20 cellular contexts compared by ENCODE assay signal in the genomic region with DNA sequence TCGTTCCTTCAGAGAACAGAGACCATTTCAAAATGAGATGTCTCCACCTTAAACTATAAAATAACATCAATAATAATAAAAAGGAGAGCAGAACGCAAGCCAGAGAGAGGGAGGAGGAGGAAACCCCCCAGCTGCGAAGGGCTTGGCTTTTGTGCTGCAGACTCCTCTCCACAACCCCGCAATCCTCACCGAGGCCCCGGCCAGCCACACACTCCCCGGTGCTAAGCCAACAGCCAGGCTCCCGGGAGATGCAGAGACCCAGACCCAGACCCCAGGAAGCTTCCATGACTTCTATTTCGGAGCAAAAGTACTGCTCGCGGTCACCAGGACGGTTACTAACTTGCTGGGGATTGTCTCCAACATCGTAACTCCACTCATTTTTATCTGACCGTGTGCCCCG. TPM values are rescaled to one million over a fixed set of nuclear protein-coding genes. Genes with fewer than 3 reads are reported as not detected.
DNase-seq lines count a peak whose midpoint lies in the region; ATAC-seq and TF ChIP-seq lines count a peak whose summit lies in the region.
"Had no signal": no experiment of that assay in that cellular context is flagged by ENCODE, and none has a peak within 500 bp of the region (broad histone marks: within the 10 kb centered on the region; RNA-seq: fewer than 3 reads in every experiment).

No MANE protein-coding gene starts in this region.

- H3K27me3 ChIP-seq in GM23338 (ENCODE audit: insufficient read depth), result no peaks in the 10 kb centered on the region
- H3K27me3 ChIP-seq in HUES6 (ENCODE audit: control insufficient read depth, insufficient read depth, low read length), result no peaks in the 10 kb centered on the region
- no peaks in the 10 kb centered on the region for H3K27me3 ChIP-seq in neural progenitor cell

- H3F3A ChIP-seq in GM23338 (replicated peaks; ENCODE audit: low read depth) (peaks cover 30% of the 10 kb centered on the region), neural progenitor cell (ENCODE audit: low read depth) (peaks cover 2% of the 10 kb centered on the region)

- no peaks in the 10 kb centered on the region for H3K9me3 Mint-ChIP-seq in GM23338
- no peaks in the 10 kb centered on the region for H3K9me3 Mint-ChIP-seq in brain
- H3K9me3 Mint-ChIP-seq in neural progenitor cell, result no peaks in the 10 kb centered on the region
- H3K9me3 Mint-ChIP-seq: CD4-positive, alpha-beta T cell had no signal

- TF ChIP-seq CTCF in GM23338 (conservative IDR thresholded peaks at IDR 0.05; ENCODE audit: low read depth in 2 of 2) (no peak), brain (conservative IDR thresholded peaks at IDR 0.05) (no peak), neural progenitor cell (IDR thresholded peaks at IDR 0.05) (no peak)

- H4K20me1 ChIP-seq in GM23338 (replicated peaks; ENCODE audit: insufficient read depth) (peaks cover 87% of the 10 kb centered on the region), neural progenitor cell (ENCODE audit: low read depth) (peaks cover 100% of the 10 kb centered on the region)

- H3K4me3 Mint-ChIP-seq in GM23338 (no peak overlapping the region; the same call in 2 of the 3 replicates), brain (no peak overlapping the region), neural progenitor cell (no peak overlapping the region)
- H3K4me3 Mint-ChIP-seq: CD4-positive, alpha-beta T cell had no signal

- H3K79me2 ChIP-seq in GM23338 (replicated peaks; ENCODE audit: insufficient read depth) (peaks cover 99% of the 10 kb centered on the region), neural progenitor cell (ENCODE audit: low read depth) (peaks cover 100% of the 10 kb centered on the region)

- H3K27me3 Mint-ChIP-seq in GM23338 (ENCODE audit: insufficient read depth, low read depth, poor library complexity) (peaks cover 20% of the 10 kb centered on the region), brain (no peaks in the 10 kb centered on the region), neural progenitor cell (ENCODE audit: insufficient read depth, low read depth) (peaks cover 3% of the 10 kb centered on the region)

- H3K4me2 ChIP-seq in GM23338 (peak overlapping the region; percentile 62; the same call in 1 of the 2 replicates), neural progenitor cell (no peak overlapping the region)
- H3K4me2 ChIP-seq: A549 had no signal

- DNase-seq in GM23338 (ENCODE audit: low spot score) (no peak), neural progenitor cell (ENCODE audit: low spot score) (no peak), NCI-H128 (lab: John Stamatoyannopoulos, UW; ENCODE audit: unreplicated experiment) (no peak), NCI-H1092 treated with DMSO at 0.1 percent for 48 hours (lab: John Stamatoyannopoulos, UW) (no peak)
- DNase-seq: AML-193; CD4-positive, alpha-beta T cell; IMR-90; KG1; NCI-H1048; NCI-H1436 treated with DMSO at 0.1 percent for 48 hours; NCI-H1930; NCI-H446; NCI-H524 treated with DMSO at 0.1 percent for 48 hours; NCI-H774 had no signal

- H3K36me3 Mint-ChIP-seq in GM23338 (ENCODE audit: low read depth), result peaks cover 78% of the 10 kb centered on the region
- peaks cover 47% of the 10 kb centered on the region for H3K36me3 Mint-ChIP-seq in brain
- peaks cover 51% of the 10 kb centered on the region for H3K36me3 Mint-ChIP-seq in neural progenitor cell

- H3K27ac ChIP-seq in GM23338 (ENCODE audit: low read depth), result peak overlapping the region; percentile 88
- peak overlapping the region; percentile 27; the same call in 1 of the 2 replicates for H3K27ac ChIP-seq in HUES6 (ENCODE audit: low read depth, low read length)
- peak overlapping the region; percentile 29 for H3K27ac ChIP-seq in neural progenitor cell
- H3K27ac ChIP-seq: A549; BLaER1 treated with 17β-estradiol and CSF1 and Interleukin-3, amounts not matched to agents 10 nM and 100 nM had no signal

- peaks cover 78% of the 10 kb centered on the region for H3K4me1 ChIP-seq in GM23338 (ENCODE audit: insufficient read depth)
- H3K4me1 ChIP-seq in HUES6 (ENCODE audit: control insufficient read depth, insufficient read depth, low read length), result peaks cover 41% of the 10 kb centered on the region
- peaks cover 7% of the 10 kb centered on the region for H3K4me1 ChIP-seq in neural progenitor cell
- H3K4me1 ChIP-seq: A549 had no signal

- H3K9ac ChIP-seq in HUES6 (ENCODE audit: low read length) (no peak overlapping the region), neural progenitor cell (no peak overlapping the region)
- H3K9ac ChIP-seq: BLaER1 treated with 17β-estradiol and CSF1 and Interleukin-3, amounts not matched to agents 10 nM and 100 nM had no signal

- H3K4me1 Mint-ChIP-seq in GM23338 (peaks cover 88% of the 10 kb centered on the region), brain (peaks cover 100% of the 10 kb centered on the region), neural progenitor cell (peaks cover 48% of the 10 kb centered on the region)

- H3K36me3 ChIP-seq in GM23338 (ENCODE audit: insufficient read depth) (peaks cover 22% of the 10 kb centered on the region), HUES6 (ENCODE audit: control insufficient read depth, insufficient read depth, low read length) (peaks cover 73% of the 10 kb centered on the region), neural progenitor cell (no peaks in the 10 kb centered on the region)
- H3K36me3 ChIP-seq: BLaER1 treated with 17β-estradiol and CSF1 and Interleukin-3, amounts not matched to agents 10 nM and 100 nM had no signal

- H3K9me3 ChIP-seq in HUES6 (ENCODE audit: control insufficient read depth, insufficient read depth, low read depth, low read length) (no peaks in the 10 kb centered on the region), neural progenitor cell (ENCODE audit: low read depth) (no peaks in the 10 kb centered on the region)
- H3K9me3 ChIP-seq: A549; BLaER1 treated with 17β-estradiol and CSF1 and Interleukin-3, amounts not matched to agents 10 nM and 100 nM had no signal

- no peak overlapping the region for H2AFZ ChIP-seq in GM23338
- H2AFZ ChIP-seq in neural progenitor cell (replicated peaks), result no peak overlapping the region

- H3K27ac Mint-ChIP-seq in GM23338 (peak overlapping the region; percentile 91), brain (peak overlapping the region in 4 of 5 experiments; percentile 58 to 86 (median 74)), neural progenitor cell (peak overlapping the region; percentile 51)
- H3K27ac Mint-ChIP-seq: CD4-positive, alpha-beta T cell had no signal

- no peak for ATAC-seq in GM23338
- ATAC-seq in HG03439 (IDR thresholded peaks at IDR 0.05; ENCODE audit: unreplicated experiment), result no peak
- ATAC-seq: A549, SK-N-SH treated with all-trans-retinoic acid at 6 μM for 48 hours had no signal

- no peak overlapping the region for H3K4me3 ChIP-seq in GM23338
- no peak overlapping the region for H3K4me3 ChIP-seq in HUES6 (ENCODE audit: low read depth, low read length)
- H3K4me3 ChIP-seq in neural progenitor cell, result no peak overlapping the region
- H3K4me3 ChIP-seq: A549; BLaER1 treated with 17β-estradiol and CSF1 and Interleukin-3, amounts not matched to agents 10 nM and 100 nM had no signal

- no peaks in the 10 kb centered on the region for H3K9me2 ChIP-seq in GM23338 (ENCODE audit: insufficient read depth)

TF ChIP-seq in GM23338, 12 proteins besides CTCF, POLR2A, EP300 and RAD21 (continues in another document):
- TF ChIP-seq, protein P1, sequence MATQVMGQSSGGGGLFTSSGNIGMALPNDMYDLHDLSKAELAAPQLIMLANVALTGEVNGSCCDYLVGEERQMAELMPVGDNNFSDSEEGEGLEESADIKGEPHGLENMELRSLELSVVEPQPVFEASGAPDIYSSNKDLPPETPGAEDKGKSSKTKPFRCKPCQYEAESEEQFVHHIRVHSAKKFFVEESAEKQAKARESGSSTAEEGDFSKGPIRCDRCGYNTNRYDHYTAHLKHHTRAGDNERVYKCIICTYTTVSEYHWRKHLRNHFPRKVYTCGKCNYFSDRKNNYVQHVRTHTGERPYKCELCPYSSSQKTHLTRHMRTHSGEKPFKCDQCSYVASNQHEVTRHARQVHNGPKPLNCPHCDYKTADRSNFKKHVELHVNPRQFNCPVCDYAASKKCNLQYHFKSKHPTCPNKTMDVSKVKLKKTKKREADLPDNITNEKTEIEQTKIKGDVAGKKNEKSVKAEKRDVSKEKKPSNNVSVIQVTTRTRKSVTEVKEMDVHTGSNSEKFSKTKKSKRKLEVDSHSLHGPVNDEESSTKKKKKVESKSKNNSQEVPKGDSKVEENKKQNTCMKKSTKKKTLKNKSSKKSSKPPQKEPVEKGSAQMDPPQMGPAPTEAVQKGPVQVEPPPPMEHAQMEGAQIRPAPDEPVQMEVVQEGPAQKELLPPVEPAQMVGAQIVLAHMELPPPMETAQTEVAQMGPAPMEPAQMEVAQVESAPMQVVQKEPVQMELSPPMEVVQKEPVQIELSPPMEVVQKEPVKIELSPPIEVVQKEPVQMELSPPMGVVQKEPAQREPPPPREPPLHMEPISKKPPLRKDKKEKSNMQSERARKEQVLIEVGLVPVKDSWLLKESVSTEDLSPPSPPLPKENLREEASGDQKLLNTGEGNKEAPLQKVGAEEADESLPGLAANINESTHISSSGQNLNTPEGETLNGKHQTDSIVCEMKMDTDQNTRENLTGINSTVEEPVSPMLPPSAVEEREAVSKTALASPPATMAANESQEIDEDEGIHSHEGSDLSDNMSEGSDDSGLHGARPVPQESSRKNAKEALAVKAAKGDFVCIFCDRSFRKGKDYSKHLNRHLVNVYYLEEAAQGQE (IDR thresholded peaks at IDR 0.05; ENCODE audit: unreplicated experiment), result no peak
- TF ChIP-seq EZH2phosphoT487 (IDR thresholded peaks at IDR 0.05; ENCODE audit: unreplicated experiment) (no peak), STAT1 (IDR thresholded peaks at IDR 0.05; ENCODE audit: unreplicated experiment) (no peak), ETS1 (IDR thresholded peaks at IDR 0.05) (no peak), EZH2 (IDR thresholded peaks at IDR 0.05; ENCODE audit: low read depth, unreplicated experiment) (no peak), POLR2AphosphoS5 (IDR thresholded peaks at IDR 0.05; ENCODE audit: low read depth) (no peak), ZNF114 (CRISPR knock-in tag; IDR thresholded peaks at IDR 0.05) (no peak), CREB1 (CRISPR knock-in tag; IDR thresholded peaks at IDR 0.05; ENCODE audit: low read depth) (no peak), JUNB (IDR thresholded peaks at IDR 0.05; ENCODE audit: unreplicated experiment) (no peak)

RNA-seq across cellular contexts. Expression of gene PHF21B, which starts 10.6 kb away (rescaled TPM):
- total RNA-seq in GM23338 (2014; rRNA removed; shearing (Covaris generic)), result 127 and 149 TPM in 2 replicates
- 16.5 and 20.6 TPM in 2 replicates for polyA plus RNA-seq in GM23338 (2016; fragmentation: Nextera tagmentation; extraction: Ambion mirVana)
- polyA plus RNA-seq in brain (ENCODE audit: insufficient read depth, low read depth, low replicate concordance), result 8.2 TPM
- total RNA-seq in neural progenitor cell (ENCODE audit: low replicate concordance), result 6.7 and 22.6 TPM in 2 replicates
- total RNA-seq: CD4-positive, alpha-beta T cell; IMR-90 had no signal

Comparison
In these comparisons a context has a peak if more than half of its experiments do, and no peak if none do; other contexts are left out.
1. H3K27ac ChIP-seq: peak in every context shown above with its lines; median percentile 88 in GM23338; 29 in neural progenitor cell; 27 in HUES6.